In the genomic region with DNA sequence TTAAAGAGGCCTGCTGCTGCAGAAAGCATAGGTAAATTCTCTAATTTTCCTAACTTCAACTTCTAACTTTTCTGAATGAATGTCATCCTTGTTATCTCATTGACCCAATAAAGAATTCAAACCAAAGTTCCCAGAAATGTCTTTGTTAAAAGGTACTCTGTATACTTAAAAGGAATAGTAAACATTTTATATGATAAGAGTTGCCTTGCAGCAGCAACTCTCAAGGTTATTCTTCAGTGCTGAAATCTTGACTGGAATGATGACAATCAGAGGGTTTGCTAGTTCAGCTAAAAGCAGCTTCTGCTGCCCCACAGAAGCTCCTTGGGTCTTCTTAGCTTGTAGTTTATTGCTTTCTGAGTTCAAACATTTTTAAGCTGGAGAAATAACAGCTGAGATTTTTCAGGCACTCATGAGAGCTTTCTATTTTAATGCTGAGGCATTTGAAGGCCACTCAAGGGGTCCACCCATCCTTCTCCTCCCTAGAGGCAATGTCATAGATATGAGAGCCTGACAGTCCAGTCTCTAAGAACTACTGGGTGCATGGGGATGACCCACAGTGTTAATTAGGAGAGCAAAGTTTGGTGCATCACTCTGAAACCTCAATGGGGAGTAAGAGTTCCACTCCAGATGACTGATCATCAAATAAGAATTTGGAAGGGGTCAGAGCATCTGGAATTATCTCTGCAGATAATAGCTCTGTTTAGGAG, we compare ENCODE assay signal across 25 cellular contexts. TPM values are rescaled to one million over a fixed set of nuclear protein-coding genes. Genes with fewer than 3 reads are reported as not detected.
"Had no signal": no experiment of that assay in that cellular context is flagged by ENCODE, and none has a peak within 500 bp of the region (broad histone marks: within the 10 kb centered on the region; RNA-seq: fewer than 3 reads in every experiment).

No MANE protein-coding gene starts in this region.

- H2AFZ ChIP-seq: hepatocyte, parathyroid adenoma had no signal

- H3K79me2 ChIP-seq: hepatocyte, parathyroid adenoma had no signal

- H3K36me3 ChIP-seq: esophagus muscularis mucosa, gastroesophageal sphincter, heart left ventricle, neutrophil, tibial artery, upper lobe of left lung had no signal

- H3K9ac ChIP-seq: parathyroid adenoma had no signal

- H3K27ac ChIP-seq: coronary artery, esophagus muscularis mucosa, foreskin keratinocyte, gastroesophageal sphincter, heart left ventricle, hepatocyte, neutrophil, parathyroid adenoma, testis, tibial artery, upper lobe of left lung had no signal

- H3K4me2 ChIP-seq: hepatocyte had no signal

- DNase-seq: dermis blood vessel endothelial cell; effector memory CD4-positive, alpha-beta T cell; foreskin keratinocyte; heart left ventricle; kidney; natural killer cell; stimulated activated CD4-positive, alpha-beta T cell treated with anti-CD3 and anti-CD28 coated beads, Interleukin-2, amount 100 ng/mL, for 24 hours; stimulated activated CD4-positive, alpha-beta T cell treated with anti-CD3 and anti-CD28 coated beads, Interleukin-4, amount 100 ng/mL, for 24 hours; stimulated activated naive CD8-positive, alpha-beta T cell treated with anti-CD3 and anti-CD28 coated beads, Interleukin-15, Interleukin-2, amounts not matched to agents 100 U/mL and 50 U/mL, for 24 hours; substantia nigra; testis; tibial artery; upper lobe of left lung had no signal

- H3K4me1 ChIP-seq: foreskin keratinocyte, heart left ventricle, parathyroid adenoma, testis, upper lobe of left lung had no signal

- ATAC-seq: foreskin keratinocyte; gastroesophageal sphincter; heart left ventricle; natural killer cell; sciatic nerve; stimulated activated effector memory CD8-positive, alpha-beta T cell treated with anti-CD3 and anti-CD28 coated beads, Interleukin-12 subunit alpha, Interleukin-12 subunit beta, amount 100 ng/mL, for 72 hours; stimulated activated naive CD8-positive, alpha-beta T cell treated with anti-CD3 and anti-CD28 coated beads, Interleukin-15, Interleukin-2, amounts not matched to agents 100 U/mL and 50 U/mL, for 24 hours had no signal

- H3K27me3 ChIP-seq: esophagus muscularis mucosa, foreskin keratinocyte, gastroesophageal sphincter, heart left ventricle, hepatocyte, neutrophil, testis, tibial artery, upper lobe of left lung had no signal

- H3K4me3 ChIP-seq: coronary artery, esophagus muscularis mucosa, gastroesophageal sphincter, heart left ventricle, hepatocyte, lung, testis, tibial artery, upper lobe of left lung had no signal

- H3K9me3 ChIP-seq: esophagus muscularis mucosa, gastroesophageal sphincter, heart left ventricle, neutrophil, testis, tibial artery, upper lobe of left lung had no signal

RNA-seq across cellular contexts. Expression of a gene that starts 28.1 kb away (rescaled TPM):
- total RNA-seq: dermis blood vessel endothelial cell, endothelial cell of umbilical vein, epithelial cell of proximal tubule, foreskin keratinocyte, mononuclear cell, natural killer cell had no signal
- polyA plus RNA-seq: endothelial cell of umbilical vein, foreskin keratinocyte had no signal
